In the genomic region with DNA sequence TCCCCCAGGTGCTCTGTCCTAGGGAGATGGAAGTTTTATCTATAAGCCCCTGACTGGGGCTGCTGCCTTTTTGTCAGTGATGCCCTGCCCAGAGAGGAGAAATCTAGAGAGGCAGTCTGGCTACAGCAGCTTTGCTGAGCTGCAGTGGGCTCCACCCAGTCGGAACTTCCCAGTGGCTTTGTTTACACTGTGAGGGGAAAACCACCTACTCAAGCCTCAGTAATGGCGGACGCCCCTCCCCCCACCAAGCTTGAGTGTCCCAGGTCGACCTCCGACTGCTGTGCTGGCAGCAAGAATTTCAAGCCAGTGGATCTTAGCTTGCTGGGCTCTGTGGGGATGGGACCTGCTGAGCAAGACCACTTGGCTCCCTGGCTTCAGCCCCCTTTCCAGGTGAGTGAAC, we compare ENCODE assay signal across 1 cellular context.
TF ChIP-seq lines count a peak whose summit lies in the region.

No MANE protein-coding gene starts in this region.

TF ChIP-seq in H1, 55 proteins besides CTCF, POLR2A, EP300 and RAD21:
- TF ChIP-seq YY1 (IDR thresholded peaks at IDR 0.05; ENCODE audit: low read depth, low read length), result peak; percentile 78; the same call in 1 of the 2 replicates
- TF ChIP-seq ASH2L (IDR thresholded peaks at IDR 0.05; ENCODE audit: low read length), result peak; percentile 44
